ENCODE assay signal across 2 cellular contexts in the genomic region with DNA sequence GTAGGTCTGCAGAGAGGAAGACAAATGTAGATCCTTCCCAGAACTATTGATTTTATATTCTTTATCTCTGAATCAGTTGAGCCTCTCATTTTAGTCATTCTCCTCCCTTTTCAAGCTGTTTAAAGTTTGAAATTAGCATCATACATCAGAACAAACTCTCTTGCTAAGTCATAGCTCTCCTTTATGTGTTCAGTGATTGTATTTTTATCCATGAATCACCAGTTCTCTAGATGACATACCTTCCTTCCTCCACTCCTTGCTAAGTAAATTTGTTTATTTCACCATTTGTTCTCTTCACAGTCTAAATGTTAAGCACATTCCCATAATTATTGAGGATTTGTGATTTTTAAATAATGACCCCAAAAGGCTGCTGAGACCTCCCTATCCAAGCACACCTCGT.
A peak's percentile ranks its signal among the peaks of the same experiment; 100 is the strongest.
TF ChIP-seq lines count a peak whose summit lies in the region.

No MANE protein-coding gene starts in this region.

TF ChIP-seq in A549, 52 proteins besides CTCF, POLR2A, EP300 and RAD21:
- peak; percentile 42 for TF ChIP-seq GATA3 (IDR thresholded peaks at IDR 0.05; ENCODE audit: borderline replicate concordance)
- no peak for TF ChIP-seq TFCP2L1 (CRISPR knock-in tag; IDR thresholded peaks at IDR 0.05)
- TF ChIP-seq CEBPB (IDR thresholded peaks at IDR 0.05) = peak; percentile 16 to 21; a peak in 2 of 4 replicates
- TF ChIP-seq FOSB (CRISPR knock-in tag; IDR thresholded peaks at IDR 0.05) = no peak
- peak; percentile 44 for TF ChIP-seq FOSL2 (IDR thresholded peaks at IDR 0.05)
- peak; percentile 84 for TF ChIP-seq FOSL2 (CRISPR knock-in tag; IDR thresholded peaks at IDR 0.05)
- peak; percentile 37 for TF ChIP-seq MAFK (IDR thresholded peaks at IDR 0.05; ENCODE audit: partially characterized antibody)
- peak; percentile 41; the same call in 1 of the 2 replicates for TF ChIP-seq JUNB (IDR thresholded peaks at IDR 0.05)

TF ChIP-seq in HCT116, 20 proteins besides CTCF, POLR2A, EP300 and RAD21:
- TF ChIP-seq EZH2phosphoT487 (IDR thresholded peaks at IDR 0.05; ENCODE audit: borderline replicate concordance) (no peak), CEBPB (IDR thresholded peaks at IDR 0.05; ENCODE audit: low read depth) (no peak), ZNF274 (IDR thresholded peaks at IDR 0.05; ENCODE audit: low read depth, low read length) (no peak), POLR2AphosphoS5 (IDR thresholded peaks at IDR 0.05; ENCODE audit: low read depth, low read length) (no peak), EGR1 (IDR thresholded peaks at IDR 0.05; ENCODE audit: low read depth) (no peak), EZH2 (IDR thresholded peaks at IDR 0.05) (no peak), SP1 (IDR thresholded peaks at IDR 0.05; ENCODE audit: low read depth) (no peak), ELF1 (IDR thresholded peaks at IDR 0.05; ENCODE audit: borderline replicate concordance, low read depth) (no peak), ZFX (IDR thresholded peaks at IDR 0.05) (no peak), YY1 (IDR thresholded peaks at IDR 0.05; ENCODE audit: extremely low read depth, insufficient replicate concordance, low read depth, low read length) (no peak), ATF3 (IDR thresholded peaks at IDR 0.05) (no peak), SRF (IDR thresholded peaks at IDR 0.05; ENCODE audit: low read depth) (no peak)
- TF ChIP-seq, protein P1, sequence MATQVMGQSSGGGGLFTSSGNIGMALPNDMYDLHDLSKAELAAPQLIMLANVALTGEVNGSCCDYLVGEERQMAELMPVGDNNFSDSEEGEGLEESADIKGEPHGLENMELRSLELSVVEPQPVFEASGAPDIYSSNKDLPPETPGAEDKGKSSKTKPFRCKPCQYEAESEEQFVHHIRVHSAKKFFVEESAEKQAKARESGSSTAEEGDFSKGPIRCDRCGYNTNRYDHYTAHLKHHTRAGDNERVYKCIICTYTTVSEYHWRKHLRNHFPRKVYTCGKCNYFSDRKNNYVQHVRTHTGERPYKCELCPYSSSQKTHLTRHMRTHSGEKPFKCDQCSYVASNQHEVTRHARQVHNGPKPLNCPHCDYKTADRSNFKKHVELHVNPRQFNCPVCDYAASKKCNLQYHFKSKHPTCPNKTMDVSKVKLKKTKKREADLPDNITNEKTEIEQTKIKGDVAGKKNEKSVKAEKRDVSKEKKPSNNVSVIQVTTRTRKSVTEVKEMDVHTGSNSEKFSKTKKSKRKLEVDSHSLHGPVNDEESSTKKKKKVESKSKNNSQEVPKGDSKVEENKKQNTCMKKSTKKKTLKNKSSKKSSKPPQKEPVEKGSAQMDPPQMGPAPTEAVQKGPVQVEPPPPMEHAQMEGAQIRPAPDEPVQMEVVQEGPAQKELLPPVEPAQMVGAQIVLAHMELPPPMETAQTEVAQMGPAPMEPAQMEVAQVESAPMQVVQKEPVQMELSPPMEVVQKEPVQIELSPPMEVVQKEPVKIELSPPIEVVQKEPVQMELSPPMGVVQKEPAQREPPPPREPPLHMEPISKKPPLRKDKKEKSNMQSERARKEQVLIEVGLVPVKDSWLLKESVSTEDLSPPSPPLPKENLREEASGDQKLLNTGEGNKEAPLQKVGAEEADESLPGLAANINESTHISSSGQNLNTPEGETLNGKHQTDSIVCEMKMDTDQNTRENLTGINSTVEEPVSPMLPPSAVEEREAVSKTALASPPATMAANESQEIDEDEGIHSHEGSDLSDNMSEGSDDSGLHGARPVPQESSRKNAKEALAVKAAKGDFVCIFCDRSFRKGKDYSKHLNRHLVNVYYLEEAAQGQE (IDR thresholded peaks at IDR 0.05; ENCODE audit: low read depth) = no peak
